In genomic region chr9:81559741-81560140, GRCh38 we compare ENCODE assay signal across 13 cellular contexts.
DNase-seq lines count a peak whose midpoint lies in the region; ATAC-seq, FAIRE-seq and TF ChIP-seq lines count a peak whose summit lies in the region.
"Had no signal": no experiment of that assay in that cellular context is flagged by ENCODE, and none has a peak within 500 bp of the region (broad histone marks: within the 10 kb centered on the region; RNA-seq: fewer than 3 reads in every experiment).

No MANE protein-coding gene starts in this region.

- no peaks in the 10 kb centered on the region for H3K36me3 ChIP-seq in bronchial epithelial cell (ENCODE audit: control insufficient read depth, insufficient read depth, low read length)
- H3K36me3 ChIP-seq in ovary: no peaks in the 10 kb centered on the region
- H3K36me3 ChIP-seq in neural progenitor cell: no peaks in the 10 kb centered on the region
- H3K36me3 ChIP-seq: BLaER1 treated with 17β-estradiol and CSF1 and Interleukin-3, amounts not matched to agents 10 nM and 100 nM; Peyer's patch had no signal

- H3K4me1 ChIP-seq in ovary (ENCODE audit: insufficient read depth): peaks cover 4% of the 10 kb centered on the region
- peaks cover 24% of the 10 kb centered on the region for H3K4me1 ChIP-seq in neural progenitor cell
- H3K4me1 ChIP-seq: Peyer's patch had no signal

- H3K27me3 ChIP-seq in bronchial epithelial cell (ENCODE audit: control insufficient read depth, insufficient read depth, low read length) (no peaks in the 10 kb centered on the region), ovary (no peaks in the 10 kb centered on the region), neural progenitor cell (no peaks in the 10 kb centered on the region)
- H3K27me3 ChIP-seq: BLaER1 treated with 17β-estradiol and CSF1 and Interleukin-3, amounts not matched to agents 10 nM and 100 nM; Peyer's patch had no signal

- peaks cover 4% of the 10 kb centered on the region for H3F3A ChIP-seq in neural progenitor cell (ENCODE audit: low read depth)

- ATAC-seq in memory B cell (ENCODE audit: low read depth): no peak

- H3K4me3 Mint-ChIP-seq in memory B cell (peak overlapping the region; percentile 25), neural progenitor cell (no peak overlapping the region)
- H3K4me3 Mint-ChIP-seq: naive B cell had no signal

- H4K20me1 ChIP-seq in neural progenitor cell (ENCODE audit: low read depth): no peaks in the 10 kb centered on the region
- H4K20me1 ChIP-seq: BLaER1 treated with 17β-estradiol and CSF1 and Interleukin-3, amounts not matched to agents 10 nM and 100 nM had no signal

- no peak for TF ChIP-seq POLR2A in ovary (IDR thresholded peaks at IDR 0.05)

- intact Hi-C loops in ovary (cut with DNase I): loop anchor here in 1 of 4 donors (10.0 kb wide), 1 partner anchor 55 kb away; no protein-coding TSS in a partner anchor

- H3K9me3 ChIP-seq in ovary: no peaks in the 10 kb centered on the region
- H3K9me3 ChIP-seq in neural progenitor cell (ENCODE audit: low read depth): no peaks in the 10 kb centered on the region
- H3K9me3 ChIP-seq: BLaER1 treated with 17β-estradiol and CSF1 and Interleukin-3, amounts not matched to agents 10 nM and 100 nM; Peyer's patch had no signal

- TF ChIP-seq EP300 in Ishikawa (IDR thresholded peaks at IDR 0.05; ENCODE audit: borderline replicate concordance) (peak; percentile 82), ovary (IDR thresholded peaks at IDR 0.05) (no peak)

- TF ChIP-seq RAD21 in Ishikawa (IDR thresholded peaks at IDR 0.05; ENCODE audit: low read depth): 0 out of 2 replicates have a peak, but pooled peaks have one; percentile 5

- no peak overlapping the region for H3K4me2 ChIP-seq in neural progenitor cell

- no peak overlapping the region for H2AFZ ChIP-seq in neural progenitor cell (replicated peaks)

- TF ChIP-seq CTCF in bronchial epithelial cell (IDR thresholded peaks at IDR 0.05; ENCODE audit: insufficient read depth, low read length, severe bottlenecking) (no peak), ovary (IDR thresholded peaks at IDR 0.05) (no peak), neural progenitor cell (IDR thresholded peaks at IDR 0.05) (no peak)

- no peaks in the 10 kb centered on the region for H3K36me3 Mint-ChIP-seq in memory B cell
- H3K36me3 Mint-ChIP-seq in neural progenitor cell: no peaks in the 10 kb centered on the region

- H3K4me1 Mint-ChIP-seq in memory B cell: peaks cover 16% of the 10 kb centered on the region
- peaks cover 48% of the 10 kb centered on the region for H3K4me1 Mint-ChIP-seq in neural progenitor cell

- H3K27me3 Mint-ChIP-seq in memory B cell: no peaks in the 10 kb centered on the region
- H3K27me3 Mint-ChIP-seq in neural progenitor cell (ENCODE audit: insufficient read depth, low read depth): peaks cover 21% of the 10 kb centered on the region

- FAIRE-seq in bronchial epithelial cell (lab: Jason Lieb, UNC): no peak

- WGBS in ovary, 3 donors: 16 to 41% (median 29%) methylated on average over 4 of the region's 4 CpGs

- peak overlapping the region; percentile 18 for H3K27ac Mint-ChIP-seq in memory B cell
- H3K27ac Mint-ChIP-seq in neural progenitor cell: no peak overlapping the region

- H3K4me3 ChIP-seq in bronchial epithelial cell (ENCODE audit: low read depth, low read length): no peak overlapping the region
- no peak overlapping the region for H3K4me3 ChIP-seq in ovary
- H3K4me3 ChIP-seq in neural progenitor cell: no peak overlapping the region
- H3K4me3 ChIP-seq: BLaER1 treated with 17β-estradiol and CSF1 and Interleukin-3, amounts not matched to agents 10 nM and 100 nM; Peyer's patch had no signal

- DNase-seq in AG08395 (ENCODE audit: low spot score): peak; percentile 78
- peak; percentile 88 for DNase-seq in bronchial epithelial cell (ENCODE audit: low read depth)
- no peak for DNase-seq in memory B cell (ENCODE audit: low spot score in 2 of 2)
- DNase-seq in ovary: no peak
- no peak for DNase-seq in NCI-H146 treated with DMSO at 0.1 percent for 48 hours (lab: John Stamatoyannopoulos, UW; ENCODE audit: unreplicated experiment)
- DNase-seq in SHP77 treated with DMSO at 0.1 percent for 48 hours (lab: John Stamatoyannopoulos, UW): no peak
- no peak for DNase-seq in neural progenitor cell (ENCODE audit: low spot score)
- DNase-seq: activated CD4-positive, alpha-beta T cell treated with anti-CD3 and anti-CD28 coated beads for 48 hours; naive B cell; NCI-H1417 treated with DMSO at 0.1 percent for 48 hours; Peyer's patch had no signal

- H3K9me3 Mint-ChIP-seq in memory B cell (peaks cover 2% of the 10 kb centered on the region), neural progenitor cell (peaks cover 5% of the 10 kb centered on the region)
- H3K9me3 Mint-ChIP-seq: naive B cell had no signal

- H3K79me2 ChIP-seq in neural progenitor cell (ENCODE audit: low read depth): no peaks in the 10 kb centered on the region

- H3K27ac ChIP-seq in ovary (no peak overlapping the region), neural progenitor cell (no peak overlapping the region)
- H3K27ac ChIP-seq: BLaER1 treated with 17β-estradiol and CSF1 and Interleukin-3, amounts not matched to agents 10 nM and 100 nM had no signal

- no peak overlapping the region for H3K9ac ChIP-seq in neural progenitor cell
- H3K9ac ChIP-seq: BLaER1 treated with 17β-estradiol and CSF1 and Interleukin-3, amounts not matched to agents 10 nM and 100 nM had no signal

TF ChIP-seq in Ishikawa, 13 proteins besides CTCF, POLR2A, EP300 and RAD21:
- TF ChIP-seq CREB1 (IDR thresholded peaks at IDR 0.05; ENCODE audit: low read depth) (no peak), TEAD4 (IDR thresholded peaks at IDR 0.05) (peak; percentile 96), TCF12 (IDR thresholded peaks at IDR 0.05; ENCODE audit: low read depth) (peak; percentile 81), CEBPB (IDR thresholded peaks at IDR 0.05) (no peak), FOXM1 (IDR thresholded peaks at IDR 0.05; ENCODE audit: borderline replicate concordance, low read depth) (peak; percentile 45; the same call in 1 of the 2 replicates)

Comparison
In these comparisons a context has a peak if more than half of its experiments do, and no peak if none do; other contexts are left out.
1. DNase-seq: peak in AG08395 (single experiment) and bronchial epithelial cell (single experiment); none in memory B cell (0 of 2), ovary (0 of 5), NCI-H146 treated with DMSO at 0.1 percent for 48 hours (single experiment), SHP77 treated with DMSO at 0.1 percent for 48 hours (single experiment) and neural progenitor cell (single experiment).